ENCODE assay signal across 1 cellular context in the genomic region with DNA sequence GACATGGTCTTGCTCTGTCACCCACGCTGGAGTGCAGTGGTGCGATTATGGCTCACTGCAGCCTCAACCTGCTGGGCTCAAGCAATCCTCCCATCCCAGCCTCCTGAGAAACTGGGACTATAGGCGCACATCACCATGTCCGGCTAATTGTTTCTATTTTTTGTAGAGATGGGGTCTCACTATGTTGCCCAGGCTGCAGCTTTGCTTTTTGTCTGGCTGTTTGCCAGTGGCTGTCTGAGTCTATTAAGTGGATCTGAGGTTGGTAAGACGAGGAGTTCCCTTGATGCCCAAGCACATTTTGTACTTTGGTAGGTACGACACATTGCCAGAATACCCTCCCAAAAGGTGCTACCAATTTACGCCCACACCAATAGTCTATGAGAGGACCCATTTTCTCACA.
A peak's percentile ranks its signal among the peaks of the same experiment; 100 is the strongest.
TF ChIP-seq lines count a peak whose summit lies in the region.

No MANE protein-coding gene starts in this region.

TF ChIP-seq in K562, 482 proteins besides CTCF, POLR2A, EP300 and RAD21:
- TF ChIP-seq, protein P1, sequence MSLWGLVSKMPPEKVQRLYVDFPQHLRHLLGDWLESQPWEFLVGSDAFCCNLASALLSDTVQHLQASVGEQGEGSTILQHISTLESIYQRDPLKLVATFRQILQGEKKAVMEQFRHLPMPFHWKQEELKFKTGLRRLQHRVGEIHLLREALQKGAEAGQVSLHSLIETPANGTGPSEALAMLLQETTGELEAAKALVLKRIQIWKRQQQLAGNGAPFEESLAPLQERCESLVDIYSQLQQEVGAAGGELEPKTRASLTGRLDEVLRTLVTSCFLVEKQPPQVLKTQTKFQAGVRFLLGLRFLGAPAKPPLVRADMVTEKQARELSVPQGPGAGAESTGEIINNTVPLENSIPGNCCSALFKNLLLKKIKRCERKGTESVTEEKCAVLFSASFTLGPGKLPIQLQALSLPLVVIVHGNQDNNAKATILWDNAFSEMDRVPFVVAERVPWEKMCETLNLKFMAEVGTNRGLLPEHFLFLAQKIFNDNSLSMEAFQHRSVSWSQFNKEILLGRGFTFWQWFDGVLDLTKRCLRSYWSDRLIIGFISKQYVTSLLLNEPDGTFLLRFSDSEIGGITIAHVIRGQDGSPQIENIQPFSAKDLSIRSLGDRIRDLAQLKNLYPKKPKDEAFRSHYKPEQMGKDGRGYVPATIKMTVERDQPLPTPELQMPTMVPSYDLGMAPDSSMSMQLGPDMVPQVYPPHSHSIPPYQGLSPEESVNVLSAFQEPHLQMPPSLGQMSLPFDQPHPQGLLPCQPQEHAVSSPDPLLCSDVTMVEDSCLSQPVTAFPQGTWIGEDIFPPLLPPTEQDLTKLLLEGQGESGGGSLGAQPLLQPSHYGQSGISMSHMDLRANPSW (CRISPR knock-in tag; IDR thresholded peaks at IDR 0.05): no peak
- TF ChIP-seq NFIC (IDR thresholded peaks at IDR 0.05) (peak; percentile 63), ZNF121 (CRISPR knock-in tag; conservative IDR thresholded peaks at IDR 0.05) (peak; percentile 88), RHOXF2B (CRISPR knock-in tag; conservative IDR thresholded peaks at IDR 0.05) (no peak)
